ENCODE assay signal across 1 cellular context in genomic region chr1:185317034-185317885, GRCh38.
A peak's percentile ranks its signal among the peaks of the same experiment; 100 is the strongest.
TF ChIP-seq lines count a peak whose summit lies in the region.

TSS of gene IVNS1ABP (minus strand) at chr1:185317243. CDS start at chr1:185309493, 7,750 bp downstream.

TF ChIP-seq in K562, 482 proteins besides CTCF, POLR2A, EP300 and RAD21 (continued from another document and continues in another):
- TF ChIP-seq UBTF (IDR thresholded peaks at IDR 0.05; ENCODE audit: borderline replicate concordance in 1 of 2, low read depth in 2 of 2, low read length in 2 of 2) (peak in 1 of 2 experiments; percentile 79; a peak in 1 of 4 replicates), HEY1 (CRISPR knock-in tag; IDR thresholded peaks at IDR 0.05; ENCODE audit: borderline replicate concordance) (no peak), CHD1 (IDR thresholded peaks at IDR 0.05; ENCODE audit: low read length) (no peak), MAX (CRISPR knock-in tag; IDR thresholded peaks at IDR 0.05) (peak; percentile 91), NR2C1 (IDR thresholded peaks at IDR 0.05) (peak; percentile 93), NR2C1 (tag; IDR thresholded peaks at IDR 0.05) (peak; percentile 93), ARID3B (CRISPR knock-in tag; IDR thresholded peaks at IDR 0.05; ENCODE audit: borderline replicate concordance) (no peak), ATF7 (IDR thresholded peaks at IDR 0.05) (peak; percentile 64), RBM14 (IDR thresholded peaks at IDR 0.05; ENCODE audit: borderline replicate concordance, insufficient read depth, low read depth, low read length) (no peak), ZNF766 (CRISPR knock-in tag; conservative IDR thresholded peaks at IDR 0.05) (no peak), HNRNPL (IDR thresholded peaks at IDR 0.05; ENCODE audit: low read depth, low read length) (no peak), ZNF318 (IDR thresholded peaks at IDR 0.05; ENCODE audit: borderline replicate concordance in 1 of 2, low read depth in 1 of 2) (no peak), ZNF778 (CRISPR knock-in tag; IDR thresholded peaks at IDR 0.05) (no peak), XRCC3 (IDR thresholded peaks at IDR 0.05) (no peak), U2AF1 (optimal IDR thresholded peaks at IDR 0.05; ENCODE audit: low read depth, low read length) (no peak), MEF2D (tag; conservative IDR thresholded peaks at IDR 0.05; ENCODE audit: low read depth) (no peak), KAT2B (IDR thresholded peaks at IDR 0.05; ENCODE audit: low read depth, low read length) (no peak), SMAD4 (CRISPR knock-in tag; conservative IDR thresholded peaks at IDR 0.05) (peak; percentile 77), E2F1 (CRISPR knock-in tag; IDR thresholded peaks at IDR 0.05) (peak; percentile 48; the same call in 1 of the 2 replicates), NCOR1 (IDR thresholded peaks at IDR 0.05) (peak; percentile 69), ZNF445 (CRISPR knock-in tag; IDR thresholded peaks at IDR 0.05; ENCODE audit: low read depth) (no peak), ZNF717 (CRISPR knock-in tag; IDR thresholded peaks at IDR 0.05) (no peak), ZBTB34 (CRISPR knock-in tag; IDR thresholded peaks at IDR 0.05) (no peak), POLR3A (IDR thresholded peaks at IDR 0.05; ENCODE audit: borderline replicate concordance, extremely low read depth, insufficient read depth, insufficient read length) (no peak), PTTG1 (tag; IDR thresholded peaks at IDR 0.05; ENCODE audit: low read depth) (no peak), NR2C2 (CRISPR knock-in tag; IDR thresholded peaks at IDR 0.05) (peak; percentile 66; the same call in 1 of the 2 replicates), NR2C2 (tag; IDR thresholded peaks at IDR 0.05) (peak; percentile 97), SRSF7 (optimal IDR thresholded peaks at IDR 0.05; ENCODE audit: low read depth, low read length) (no peak), TCF3 (CRISPR knock-in tag; IDR thresholded peaks at IDR 0.05) (no peak; the same call in 1 of the 2 replicates), ZNF644 (tag; IDR thresholded peaks at IDR 0.05; ENCODE audit: low read depth) (no peak), MBD2 (IDR thresholded peaks at IDR 0.05; ENCODE audit: borderline replicate concordance, low read depth) (peak; percentile 77), PRPF4 (IDR thresholded peaks at IDR 0.05; ENCODE audit: insufficient read depth, low read depth, low read length, poor library complexity, severe bottlenecking) (no peak), ZBTB40 (IDR thresholded peaks at IDR 0.05) (peak; percentile 85), ZBTB40 (CRISPR knock-in tag; IDR thresholded peaks at IDR 0.05) (no peak)
